Comparison of ENCODE assay signal across 8 cellular contexts in genomic region chr17:75601057-75601987, GRCh38. TPM values are rescaled to one million over a fixed set of nuclear protein-coding genes. Genes with fewer than 3 reads are reported as not detected.
DNase-seq lines count a peak whose midpoint lies in the region; ATAC-seq, FAIRE-seq and TF ChIP-seq lines count a peak whose summit lies in the region.

No MANE protein-coding gene starts in this region.

- intact Hi-C loops in kidney (cut with DNase I), result no loop called here

- no peaks in the 10 kb centered on the region for H3K36me3 ChIP-seq in kidney (ENCODE audit: control insufficient read depth in 1 of 2, insufficient read depth in 2 of 2, low read length in 2 of 2)

- DNase-seq in GM03348 (ENCODE audit: low spot score), result peak; percentile 65
- peak; percentile 80 for DNase-seq in NAMALWA (ENCODE audit: low spot score)
- DNase-seq in T-helper 2 cell, result peak in 4 of 5 experiments; percentile 31 to 56 (median 47)
- DNase-seq in astrocyte of the cerebellum (ENCODE audit: low read depth), result no peak
- DNase-seq in kidney, result peak; percentile 84
- DNase-seq in stimulated activated CD4-positive, alpha-beta T cell treated with anti-CD3 and anti-CD28 coated beads, TNF-alpha, amount 100 ng/mL, for 48 hours (ENCODE audit: low read depth in 3 of 3), result peak; percentile 39 to 56 (median 45)
- no peak for DNase-seq in GOT3 (lab: John Stamatoyannopoulos, UW)

- TF ChIP-seq CTCF in astrocyte of the cerebellum (IDR thresholded peaks at IDR 0.05; ENCODE audit: low read depth, low read length, missing control alignments), result peak; percentile 70
- peak; percentile 78 for TF ChIP-seq CTCF in kidney (IDR thresholded peaks at IDR 0.05; ENCODE audit: borderline replicate concordance, extremely low read depth, insufficient read depth)

- ATAC-seq in GM21381 (IDR thresholded peaks at IDR 0.05; ENCODE audit: unreplicated experiment), result no peak

- no peak overlapping the region for H3K9ac ChIP-seq in kidney (ENCODE audit: low read length in 2 of 2)

- no peaks in the 10 kb centered on the region for H3K4me1 ChIP-seq in kidney (ENCODE audit: control insufficient read depth in 1 of 2, insufficient read depth in 1 of 2, low read depth in 1 of 2, low read length in 2 of 2)

- in situ Hi-C loops in astrocyte of the cerebellum (cut with HindIII; ENCODE audit: low sequenced_read_pairs), result no loop called here

- no peak overlapping the region for H3K27ac ChIP-seq in kidney (ENCODE audit: low read depth in 2 of 2, low read length in 2 of 2)

- H3K4me3 ChIP-seq in astrocyte of the cerebellum (ENCODE audit: low read depth, low read length) (no peak overlapping the region), kidney (ENCODE audit: low read length in 2 of 2) (no peak overlapping the region)

- FAIRE-seq in kidney (lab: Jason Lieb, UNC), result no peak

- H3K9me3 ChIP-seq in kidney (ENCODE audit: control insufficient read depth in 1 of 2, low read length in 2 of 2), result no peaks in the 10 kb centered on the region

RNA-seq across cellular contexts. Expression of gene MYO15B, which starts 13.7 kb away (rescaled TPM):
- total RNA-seq in kidney, result 286 TPM
- 139 TPM for polyA plus RNA-seq in kidney (ENCODE audit: insufficient read depth, low read depth, low replicate concordance)

RNA-seq across cellular contexts. Expression of gene SMIM5, which starts 31.9 kb away (rescaled TPM):
- 8.0 TPM for total RNA-seq in kidney
- 63.0 TPM for polyA plus RNA-seq in kidney (ENCODE audit: insufficient read depth, low read depth, low replicate concordance)

Comparison
In these comparisons a context has a peak if more than half of its experiments do, and no peak if none do; other contexts are left out.
1. DNase-seq: peak in GM03348 (single experiment), NAMALWA (single experiment), T-helper 2 cell (4 of 5), kidney (single experiment) and stimulated activated CD4-positive, alpha-beta T cell treated with anti-CD3 and anti-CD28 coated beads, TNF-alpha, amount 100 ng/mL, for 48 hours (3 of 3); none in astrocyte of the cerebellum (single experiment) and GOT3 (single experiment).